ENCODE assay signal across 10 cellular contexts in genomic region chr4:10032625-10033024, GRCh38. TPM values are rescaled to one million over a fixed set of nuclear protein-coding genes. Genes with fewer than 3 reads are reported as not detected.
DNase-seq lines count a peak whose midpoint lies in the region; ATAC-seq, FAIRE-seq and TF ChIP-seq lines count a peak whose summit lies in the region.
"Had no signal": no experiment of that assay in that cellular context is flagged by ENCODE, and none has a peak within 500 bp of the region (broad histone marks: within the 10 kb centered on the region; RNA-seq: fewer than 3 reads in every experiment).

No MANE protein-coding gene starts in this region.

- H3K4me1 ChIP-seq in ACC112 (ENCODE audit: control insufficient read depth, insufficient read depth, low read length, unreplicated experiment): peaks cover 44% of the 10 kb centered on the region
- H3K4me1 ChIP-seq in mucosa of descending colon (ENCODE audit: low read depth): no peaks in the 10 kb centered on the region
- no peaks in the 10 kb centered on the region; the same call in 1 of the 2 replicates for H3K4me1 ChIP-seq in HAP-1

- H3K4me3 ChIP-seq in ACC112 (ENCODE audit: low read depth, low read length) (peak overlapping the region; percentile 50), choroid plexus epithelial cell (ENCODE audit: low read depth, low read length) (no peak overlapping the region), mucosa of descending colon (no peak overlapping the region), HAP-1 (no peak overlapping the region)
- H3K4me3 ChIP-seq: SK-N-MC had no signal

- in situ Hi-C loops in HAP-1 (cut with MboI; ENCODE audit: low sequenced_read_pairs): no loop called here

- H3K27me3 ChIP-seq in ACC112 (ENCODE audit: insufficient read depth, low read length) (no peaks in the 10 kb centered on the region), HAP-1 (ENCODE audit: low read depth) (no peaks in the 10 kb centered on the region)

- DNase-seq in M059J (ENCODE audit: low read depth): peak; percentile 70
- peak; percentile 79 for DNase-seq in choroid plexus epithelial cell (ENCODE audit: low read depth)
- no peak for DNase-seq in mucosa of descending colon
- no peak for DNase-seq in HTR-8/SVneo (ENCODE audit: insufficient read length, low spot score)
- DNase-seq in HAP-1 (ENCODE audit: low spot score in 2 of 2): no peak
- no peak for DNase-seq in T-helper 2 cell
- DNase-seq: activated naive CD4-positive, alpha-beta T cell treated with anti-CD3 and anti-CD28 coated beads, Interleukin-2, amount 10 ng/mL, durations not matched to agents 7 days and 5 days had no signal

- H3K9me3 ChIP-seq in mucosa of descending colon (no peaks in the 10 kb centered on the region), HAP-1 (no peaks in the 10 kb centered on the region)

- peak overlapping the region; percentile 77 for H3K27ac ChIP-seq in ACC112 (ENCODE audit: low read depth, low read length)
- H3K27ac ChIP-seq: SK-N-MC had no signal

- H2AFZ ChIP-seq in ACC112 (ENCODE audit: low read length, unreplicated experiment): no peak overlapping the region

- FAIRE-seq in HTR-8/SVneo (lab: Jason Lieb, UNC): no peak

- no peaks in the 10 kb centered on the region for H3K79me2 ChIP-seq in ACC112 (ENCODE audit: control insufficient read depth, insufficient read depth, low read length, unreplicated experiment)

- H3K36me3 ChIP-seq in ACC112 (ENCODE audit: insufficient read depth, low read length): no peaks in the 10 kb centered on the region
- no peaks in the 10 kb centered on the region for H3K36me3 ChIP-seq in mucosa of descending colon (ENCODE audit: low read depth)
- H3K36me3 ChIP-seq in HAP-1 (replicated peaks): no peaks in the 10 kb centered on the region

- TF ChIP-seq CTCF in choroid plexus epithelial cell (conservative IDR thresholded peaks at IDR 0.05; ENCODE audit: low read depth, low read length): no peak
- no peak for TF ChIP-seq CTCF in mucosa of descending colon (IDR thresholded peaks at IDR 0.05)

- ATAC-seq in mucosa of descending colon (peak; percentile 60), GM19328 (IDR thresholded peaks at IDR 0.05; ENCODE audit: unreplicated experiment) (no peak)

- intact Hi-C loops in mucosa of descending colon (cut with DNase I, micrococcal nuclease): no loop called here

RNA-seq across cellular contexts. Expression of gene SLC2A9, which starts 11.3 kb away (rescaled TPM):
- total RNA-seq in M059J (2014; rRNA removed; shearing (Covaris generic)): 0.25 TPM in 1 of 2 replicates, not detected in the other
- 1 to 10 TPM; 4.8 to 8.9 (median 8.1) TPM for total RNA-seq in mucosa of descending colon

Comparison
In these comparisons a context has a peak if more than half of its experiments do, and no peak if none do; other contexts are left out.
1. DNase-seq: peak in M059J (single experiment) and choroid plexus epithelial cell (single experiment); none in mucosa of descending colon (0 of 3), HTR-8/SVneo (single experiment), HAP-1 (0 of 2) and T-helper 2 cell (0 of 5).